In genomic region chr14:68974759-68975347, GRCh38 we compare ENCODE assay signal across 14 cellular contexts. TPM values are rescaled to one million over a fixed set of nuclear protein-coding genes. Genes with fewer than 3 reads are reported as not detected.
DNase-seq lines count a peak whose midpoint lies in the region; ATAC-seq and TF ChIP-seq lines count a peak whose summit lies in the region.
"Had no signal": no experiment of that assay in that cellular context is flagged by ENCODE, and none has a peak within 500 bp of the region (broad histone marks: within the 10 kb centered on the region; RNA-seq: fewer than 3 reads in every experiment).

No MANE protein-coding gene starts in this region.

- H3K27ac ChIP-seq in lower lobe of right lung = no peak overlapping the region

- peak overlapping the region; percentile 5 to 82 for H3K27ac Mint-ChIP-seq in stimulated activated naive CD8-positive, alpha-beta T cell treated with anti-CD3 and anti-CD28 coated beads, Interleukin-15, amount 100 ng/mL, for 72 hours
- peak overlapping the region; percentile 96 to 100 (median 100) for H3K27ac Mint-ChIP-seq in naive thymus-derived CD8-positive, alpha-beta T cell
- H3K27ac Mint-ChIP-seq: activated B cell treated with CpG ODN at 0.5 μM for 24 hours had no signal

- POLR2A ChIA-PET in naive thymus-derived CD8-positive, alpha-beta T cell (lab: Charles Lee) = interaction anchor here (0.6 to 11.1 kb wide), 6 partner anchors 18 to 1071 kb away, joined by 3 to 446 read pairs (median 6); no protein-coding TSS in a partner anchor

- intact Hi-C loops in lower lobe of right lung (cut with DNase I) = no loop called here

- peak overlapping the region in 1 of 2 donors; percentile 19 for H3K4me3 Mint-ChIP-seq in stimulated activated naive CD8-positive, alpha-beta T cell treated with anti-CD3 and anti-CD28 coated beads, Interleukin-15, amount 100 ng/mL, for 72 hours
- H3K4me3 Mint-ChIP-seq in naive thymus-derived CD8-positive, alpha-beta T cell = peak overlapping the region; percentile 82 to 99 (median 94)
- H3K4me3 Mint-ChIP-seq: activated B cell treated with CpG ODN at 0.5 μM for 24 hours had no signal

- no peak for DNase-seq in stimulated activated naive CD8-positive, alpha-beta T cell treated with anti-CD3 and anti-CD28 coated beads, Interleukin-15, amount 100 ng/mL, for 72 hours
- DNase-seq in stimulated activated naive CD8-positive, alpha-beta T cell treated with anti-CD3 and anti-CD28 coated beads, Interleukin-15, Interleukin-2, amounts not matched to agents 100 U/mL and 50 U/mL, for 24 hours = no peak
- peak; percentile 5 for DNase-seq in choroid plexus epithelial cell (ENCODE audit: low read depth)
- DNase-seq in naive thymus-derived CD8-positive, alpha-beta T cell = no peak
- no peak for DNase-seq in lower lobe of right lung
- no peak for DNase-seq in activated naive CD4-positive, alpha-beta T cell treated with Interleukin-2 at 50 U/mL for 16 hours
- DNase-seq: activated B cell treated with CpG ODN at 0.5 μM for 24 hours, DND-41, mucosa of descending colon, NCI-H1436 treated with DMSO at 0.1 percent for 48 hours, NCI-H526, SHP77 had no signal

- peaks cover 9 to 23% of the 10 kb centered on the region in 2 donors for H3K9me3 Mint-ChIP-seq in stimulated activated naive CD8-positive, alpha-beta T cell treated with anti-CD3 and anti-CD28 coated beads, Interleukin-15, amount 100 ng/mL, for 72 hours
- H3K9me3 Mint-ChIP-seq in naive thymus-derived CD8-positive, alpha-beta T cell = peaks cover 0 to 4% (median 0%) of the 10 kb centered on the region in 9 donors

- TF ChIP-seq CTCF in choroid plexus epithelial cell (conservative IDR thresholded peaks at IDR 0.05; ENCODE audit: low read depth, low read length) (no peak), lower lobe of right lung (IDR thresholded peaks at IDR 0.05) (no peak)

- H3K27me3 ChIP-seq in lower lobe of right lung (ENCODE audit: low read depth) = no peaks in the 10 kb centered on the region

- H3K36me3 Mint-ChIP-seq in naive thymus-derived CD8-positive, alpha-beta T cell = peaks cover 8 to 52% (median 30%) of the 10 kb centered on the region in 3 donors

- no peak for ATAC-seq in stimulated activated naive CD8-positive, alpha-beta T cell treated with anti-CD3 and anti-CD28 coated beads, Interleukin-15, amount 100 ng/mL, for 72 hours
- no peak for ATAC-seq in stimulated activated naive CD8-positive, alpha-beta T cell treated with anti-CD3 and anti-CD28 coated beads, Interleukin-15, Interleukin-2, amounts not matched to agents 100 U/mL and 50 U/mL, for 24 hours
- ATAC-seq in naive thymus-derived CD8-positive, alpha-beta T cell = no peak
- no peak for ATAC-seq in HG02973 (IDR thresholded peaks at IDR 0.05; ENCODE audit: unreplicated experiment)
- no peak for ATAC-seq in HG02870 (IDR thresholded peaks at IDR 0.05; ENCODE audit: unreplicated experiment)
- ATAC-seq in lower lobe of right lung = no peak
- ATAC-seq: mucosa of descending colon had no signal

- no peaks in the 10 kb centered on the region for H3K9me3 ChIP-seq in lower lobe of right lung
- H3K9me3 ChIP-seq: mucosa of descending colon had no signal

- peaks cover 66% of the 10 kb centered on the region for H3K4me1 Mint-ChIP-seq in stimulated activated naive CD8-positive, alpha-beta T cell treated with anti-CD3 and anti-CD28 coated beads, Interleukin-15, amount 100 ng/mL, for 72 hours
- peaks cover 46 to 74% (median 70%) of the 10 kb centered on the region in 4 donors for H3K4me1 Mint-ChIP-seq in naive thymus-derived CD8-positive, alpha-beta T cell

- H3K4me3 ChIP-seq in choroid plexus epithelial cell (ENCODE audit: low read depth, low read length) = no peak overlapping the region
- no peak overlapping the region for H3K4me3 ChIP-seq in lower lobe of right lung
- H3K4me3 ChIP-seq: mucosa of descending colon had no signal

- H3K4me1 ChIP-seq in lower lobe of right lung = peaks cover 50% of the 10 kb centered on the region

- no peaks in the 10 kb centered on the region for H3K27me3 Mint-ChIP-seq in stimulated activated naive CD8-positive, alpha-beta T cell treated with anti-CD3 and anti-CD28 coated beads, Interleukin-15, amount 100 ng/mL, for 72 hours
- H3K27me3 Mint-ChIP-seq in naive thymus-derived CD8-positive, alpha-beta T cell = no peaks in the 10 kb centered on the region

- peaks cover 20% of the 10 kb centered on the region for H3K36me3 ChIP-seq in lower lobe of right lung

RNA-seq across cellular contexts. Expression of gene ACTN1, which starts 4.2 kb away (rescaled TPM):
- 100 to 1,000 TPM; 333 to 341 TPM for total RNA-seq in naive thymus-derived CD8-positive, alpha-beta T cell
- 100 to 1,000 TPM; 144 to 436 (median 267) TPM for polyA plus RNA-seq in naive thymus-derived CD8-positive, alpha-beta T cell
- 124 TPM for total RNA-seq in lower lobe of right lung
